ENCODE assay signal across 18 cellular contexts in the genomic region with DNA sequence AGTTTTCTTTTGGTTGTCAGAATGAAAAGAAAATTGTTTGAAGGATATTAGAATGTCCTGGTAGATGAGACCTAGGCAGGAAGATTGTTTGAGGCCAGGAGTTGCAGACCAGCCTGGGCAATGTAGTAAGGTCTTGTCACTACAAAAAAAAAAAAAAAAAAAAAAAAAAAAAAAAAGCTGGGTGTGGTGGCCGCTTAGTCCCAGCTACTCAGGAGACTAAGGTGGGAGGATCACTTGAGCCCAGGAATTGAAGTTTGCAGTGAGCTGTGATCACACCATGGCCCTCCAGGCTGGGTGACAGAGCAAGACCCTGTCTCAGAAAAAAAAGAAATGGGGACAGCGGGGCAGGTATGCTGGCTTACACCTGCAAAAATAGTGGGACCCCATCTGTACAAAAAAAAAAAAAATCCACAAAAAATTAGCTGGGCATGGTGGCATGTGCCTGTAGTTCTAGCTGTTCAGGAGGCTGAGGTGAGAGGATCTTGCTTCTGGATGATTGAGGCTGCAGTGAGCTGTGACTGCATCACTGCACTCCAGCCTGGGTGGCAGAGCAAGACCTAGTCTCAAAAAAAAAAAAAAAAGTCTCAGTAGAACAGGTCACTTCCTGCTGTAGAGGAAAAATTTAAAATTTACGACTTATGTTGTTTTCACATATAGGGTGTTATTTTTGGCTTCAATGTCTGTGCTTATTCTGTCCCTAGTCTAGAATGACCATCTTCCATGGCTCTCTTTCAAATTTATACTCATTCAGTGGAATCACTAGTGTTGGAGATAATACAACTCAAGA.
DNase-seq lines count a peak whose midpoint lies in the region; ATAC-seq, FAIRE-seq and TF ChIP-seq lines count a peak whose summit lies in the region.
"Had no signal": no experiment of that assay in that cellular context is flagged by ENCODE, and none has a peak within 500 bp of the region (broad histone marks: within the 10 kb centered on the region; RNA-seq: fewer than 3 reads in every experiment).

No MANE protein-coding gene starts in this region.

- no peaks in the 10 kb centered on the region for H3K9me3 Mint-ChIP-seq in CD8-positive, alpha-beta T cell
- H3K9me3 Mint-ChIP-seq in immature natural killer cell (no peaks in the 10 kb centered on the region), type B pancreatic cell (no peaks in the 10 kb centered on the region)
- H3K9me3 Mint-ChIP-seq: activated naive CD4-positive, alpha-beta T cell treated with anti-CD3 and anti-CD28 coated beads, Interleukin-2, amount 10 ng/mL, durations not matched to agents 7 days and 5 days had no signal

- peaks cover 21% of the 10 kb centered on the region for H3K36me3 ChIP-seq in CD8-positive, alpha-beta T cell (ENCODE audit: insufficient read depth, low read length)
- H3K36me3 ChIP-seq in kidney (ENCODE audit: control insufficient read depth in 1 of 2, insufficient read depth in 2 of 2, low read length in 2 of 2) (peaks cover 2 to 9% of the 10 kb centered on the region in 2 donors), WERI-Rb-1 (peaks cover 9% of the 10 kb centered on the region)

- no peak for TF ChIP-seq CTCF in CD8-positive, alpha-beta T cell (IDR thresholded peaks at IDR 0.05)
- no peak for TF ChIP-seq CTCF in kidney (IDR thresholded peaks at IDR 0.05; ENCODE audit: borderline replicate concordance, extremely low read depth, insufficient read depth)
- no peak for TF ChIP-seq CTCF in type B pancreatic cell (conservative IDR thresholded peaks at IDR 0.05)
- TF ChIP-seq CTCF in WERI-Rb-1 (IDR thresholded peaks at IDR 0.05; ENCODE audit: low read depth, low read length): no peak

- POLR2A ChIA-PET in CD8-positive, alpha-beta T cell (lab: Charles Lee): no interaction called here

- H3K36me3 Mint-ChIP-seq in CD8-positive, alpha-beta T cell: peaks cover 73% of the 10 kb centered on the region
- H3K36me3 Mint-ChIP-seq in immature natural killer cell: peaks cover 7 to 18% (median 9%) of the 10 kb centered on the region in 3 donors
- H3K36me3 Mint-ChIP-seq in type B pancreatic cell: peaks cover 10% of the 10 kb centered on the region

- H3K27ac ChIP-seq in CD8-positive, alpha-beta T cell (ENCODE audit: low read depth, low read length): no peak overlapping the region
- H3K27ac ChIP-seq in kidney (ENCODE audit: low read depth in 2 of 2, low read length in 2 of 2): no peak overlapping the region
- no peak overlapping the region for H3K27ac ChIP-seq in WERI-Rb-1
- H3K27ac ChIP-seq: cardiac muscle cell, KMS-11, spleen had no signal

- H3K9me3 ChIP-seq in CD8-positive, alpha-beta T cell (ENCODE audit: low read length): no peaks in the 10 kb centered on the region
- no peaks in the 10 kb centered on the region for H3K9me3 ChIP-seq in kidney (ENCODE audit: control insufficient read depth in 1 of 2, low read length in 2 of 2)
- H3K9me3 ChIP-seq in WERI-Rb-1 (ENCODE audit: severe bottlenecking): no peaks in the 10 kb centered on the region
- H3K9me3 ChIP-seq: spleen had no signal

- peaks cover 12% of the 10 kb centered on the region for H3K4me1 Mint-ChIP-seq in CD8-positive, alpha-beta T cell (ENCODE audit: low read depth)
- peaks cover 7 to 24% of the 10 kb centered on the region in 2 donors for H3K4me1 Mint-ChIP-seq in immature natural killer cell
- H3K4me1 Mint-ChIP-seq in type B pancreatic cell (ENCODE audit: unreplicated experiment): no peaks in the 10 kb centered on the region

- H3K27me3 ChIP-seq in CD8-positive, alpha-beta T cell (ENCODE audit: insufficient read depth, low read length): no peaks in the 10 kb centered on the region
- no peaks in the 10 kb centered on the region for H3K27me3 ChIP-seq in WERI-Rb-1 (ENCODE audit: insufficient read depth, low read depth, severe bottlenecking)
- H3K27me3 ChIP-seq: cardiac muscle cell, spleen had no signal

- FAIRE-seq in kidney (lab: Jason Lieb, UNC): no peak
- FAIRE-seq: D721Med, islet of Langerhans had no signal

- peak overlapping the region; percentile 70 for H3K27ac Mint-ChIP-seq in CD8-positive, alpha-beta T cell
- H3K27ac Mint-ChIP-seq in immature natural killer cell (peak overlapping the region; percentile 10 to 83 (median 58)), type B pancreatic cell (no peak overlapping the region)
- H3K27ac Mint-ChIP-seq: activated naive CD4-positive, alpha-beta T cell treated with anti-CD3 and anti-CD28 coated beads, Interleukin-2, amount 10 ng/mL, durations not matched to agents 7 days and 5 days had no signal

- DNase-seq in CD8-positive, alpha-beta T cell: no peak
- DNase-seq in KBM-7: peak; percentile 11
- DNase-seq in immature natural killer cell: no peak
- no peak for DNase-seq in HuH-7 (ENCODE audit: low spot score)
- DNase-seq in kidney: no peak
- no peak for DNase-seq in type B pancreatic cell (ENCODE audit: extremely low spot score, unreplicated experiment)
- DNase-seq in WERI-Rb-1: no peak
- DNase-seq: activated naive CD4-positive, alpha-beta T cell treated with anti-CD3 and anti-CD28 coated beads, Interleukin-2, amount 10 ng/mL, durations not matched to agents 7 days and 5 days; midbrain; NCI-H1417 treated with DMSO at 0.1 percent for 48 hours; NCI-H226; spleen had no signal

- H3K27me3 Mint-ChIP-seq in CD8-positive, alpha-beta T cell (ENCODE audit: low read depth): no peaks in the 10 kb centered on the region
- H3K27me3 Mint-ChIP-seq in immature natural killer cell (ENCODE audit: low read depth in 3 of 3) (no peaks in the 10 kb centered on the region), type B pancreatic cell (no peaks in the 10 kb centered on the region)
- H3K27me3 Mint-ChIP-seq: activated naive CD4-positive, alpha-beta T cell treated with anti-CD3 and anti-CD28 coated beads, Interleukin-2, amount 10 ng/mL, durations not matched to agents 7 days and 5 days had no signal

- no peak overlapping the region for H3K9ac ChIP-seq in kidney (ENCODE audit: low read length in 2 of 2)
- H3K9ac ChIP-seq: KMS-11 had no signal

- no peaks in the 10 kb centered on the region for H3K4me1 ChIP-seq in CD8-positive, alpha-beta T cell (ENCODE audit: insufficient read depth, low read length)
- no peaks in the 10 kb centered on the region for H3K4me1 ChIP-seq in kidney (ENCODE audit: control insufficient read depth in 1 of 2, insufficient read depth in 1 of 2, low read depth in 1 of 2, low read length in 2 of 2)
- H3K4me1 ChIP-seq: spleen had no signal

- in situ Hi-C loops in KBM-7 (cut with MboI; ENCODE audit: low pct_unique_long_range_greater_than_20kb, low sequenced_read_pairs): no loop called here

- no peak for ATAC-seq in CD8-positive, alpha-beta T cell
- ATAC-seq in GM19395 (IDR thresholded peaks at IDR 0.05; ENCODE audit: unreplicated experiment): peak; percentile 63

- intact Hi-C loops in CD8-positive, alpha-beta T cell (cut with DNase I, micrococcal nuclease): no loop called here
- intact Hi-C loops in kidney (cut with DNase I): no loop called here

- CTCF ChIA-PET in CD8-positive, alpha-beta T cell (lab: Charles Lee): interaction anchor here (0.8 kb wide), 1 partner anchor 13 kb away, joined by 3 read pairs; no protein-coding TSS in a partner anchor

- H3K4me3 ChIP-seq in CD8-positive, alpha-beta T cell (ENCODE audit: low read depth, low read length): no peak overlapping the region
- no peak overlapping the region for H3K4me3 ChIP-seq in kidney (ENCODE audit: low read length in 2 of 2)
- no peak overlapping the region for H3K4me3 ChIP-seq in WERI-Rb-1 (ENCODE audit: low read depth, low read length)
- H3K4me3 ChIP-seq: cardiac muscle cell, SK-N-MC, spleen had no signal

- no peak overlapping the region for H3K4me3 Mint-ChIP-seq in CD8-positive, alpha-beta T cell
- H3K4me3 Mint-ChIP-seq in immature natural killer cell (no peak overlapping the region), type B pancreatic cell (no peak overlapping the region)
- H3K4me3 Mint-ChIP-seq: activated naive CD4-positive, alpha-beta T cell treated with anti-CD3 and anti-CD28 coated beads, Interleukin-2, amount 10 ng/mL, durations not matched to agents 7 days and 5 days had no signal
